In the genomic region with DNA sequence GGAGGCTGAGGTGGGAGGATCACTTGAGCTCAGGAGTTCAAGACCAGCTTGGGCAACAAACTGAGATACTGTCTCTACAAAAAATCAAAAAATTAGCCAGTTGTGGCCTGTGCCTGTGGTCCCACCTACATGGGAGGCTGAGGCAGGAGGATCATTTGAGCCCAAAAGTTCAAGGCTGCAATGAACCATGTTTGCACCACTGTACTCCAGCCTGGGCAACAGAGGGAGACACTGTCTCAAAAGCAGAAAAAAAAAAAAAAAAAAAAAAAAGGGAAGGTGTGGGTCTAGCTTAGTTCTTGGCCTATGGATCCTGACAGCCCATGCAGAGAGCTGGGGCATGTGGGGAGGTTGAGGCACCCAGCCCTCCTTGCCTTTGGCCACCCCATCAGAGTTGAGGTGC, we compare ENCODE assay signal across 22 cellular contexts. TPM values are rescaled to one million over a fixed set of nuclear protein-coding genes. Genes with fewer than 3 reads are reported as not detected.
DNase-seq lines count a peak whose midpoint lies in the region; ATAC-seq, FAIRE-seq and TF ChIP-seq lines count a peak whose summit lies in the region.
"Had no signal": no experiment of that assay in that cellular context is flagged by ENCODE, and none has a peak within 500 bp of the region (broad histone marks: within the 10 kb centered on the region; RNA-seq: fewer than 3 reads in every experiment).

No MANE protein-coding gene starts in this region.

- intact Hi-C loops in heart right ventricle (cut with DNase I) = no loop called here
- intact Hi-C loops in left cardiac atrium (cut with DNase I) = no loop called here
- intact Hi-C loops in HepG2 (cut with micrococcal nuclease; ENCODE audit: unreplicated experiment) = no loop called here
- intact Hi-C loops in right lobe of liver (cut with DNase I) = no loop called here

- peak overlapping the region; percentile 26 for H3K27ac Mint-ChIP-seq in astrocyte (ENCODE audit: unreplicated experiment)
- H3K27ac Mint-ChIP-seq: CD4-positive, CD25-positive, alpha-beta regulatory T cell had no signal

- in situ Hi-C loops in HepG2 (cut with HindIII; ENCODE audit: extremely low pct_ligation_motif_present, low pct_unique_long_range_greater_than_20kb) = no loop called here

- H3K9me3 ChIP-seq in heart right ventricle (no peaks in the 10 kb centered on the region), HepG2 (ENCODE audit: low read length) (no peaks in the 10 kb centered on the region), right lobe of liver (no peaks in the 10 kb centered on the region), astrocyte (ENCODE audit: insufficient read depth, low read depth, low read length) (no peaks in the 10 kb centered on the region)
- H3K9me3 ChIP-seq: HAP-1 had no signal

- H3K27ac ChIP-seq in heart right ventricle (peak overlapping the region in 8 of 10 donors; percentile 84 to 98 (median 90)), HepG2 (ENCODE audit: extremely low read length, insufficient read depth, low read length) (no peak overlapping the region), right lobe of liver (no peak overlapping the region), astrocyte (ENCODE audit: low read depth, low read length) (no peak overlapping the region)
- H3K27ac ChIP-seq: GM23248 had no signal

- TF ChIP-seq POLR2A in HepG2 (IDR thresholded peaks at IDR 0.05; ENCODE audit: insufficient read depth in 1 of 2, low read depth in 2 of 2, low read length in 2 of 2) (no peak), right lobe of liver (IDR thresholded peaks at IDR 0.05) (no peak)

- TF ChIP-seq EP300 in HepG2 (IDR thresholded peaks at IDR 0.05; ENCODE audit: low read depth in 2 of 2, low read length in 2 of 2) (no peak), HepG2 (CRISPR knock-in tag; IDR thresholded peaks at IDR 0.05; ENCODE audit: borderline replicate concordance) (no peak)

- H3K9ac ChIP-seq in HepG2 (ENCODE audit: insufficient read depth, low read depth, low read length) = no peak overlapping the region
- no peak overlapping the region for H3K9ac ChIP-seq in astrocyte (ENCODE audit: low read length)
- H3K9ac ChIP-seq: GM23248 had no signal

- no TSS peak for BruUV-seq in HepG2 (replicated peaks; lab: Mats Ljungman, UMichigan)

- H3K4me1 Mint-ChIP-seq in astrocyte (ENCODE audit: low read depth, unreplicated experiment) = peaks cover 8% of the 10 kb centered on the region
- H3K4me1 Mint-ChIP-seq: CD4-positive, CD25-positive, alpha-beta regulatory T cell; CD8-positive, alpha-beta memory T cell had no signal

- H3K4me2 ChIP-seq in HepG2 (ENCODE audit: low read depth, low read length) (no peak overlapping the region), astrocyte (ENCODE audit: low read length) (no peak overlapping the region)

- H3K36me3 ChIP-seq in heart right ventricle = peaks cover 0 to 13% (median 0%) of the 10 kb centered on the region in 9 donors
- H3K36me3 ChIP-seq in HepG2 (replicated peaks in 1 of 2; ENCODE audit: control insufficient read depth in 1 of 2, insufficient read depth in 2 of 2, low read length in 2 of 2) = no peaks in the 10 kb centered on the region
- no peaks in the 10 kb centered on the region for H3K36me3 ChIP-seq in right lobe of liver
- no peaks in the 10 kb centered on the region for H3K36me3 ChIP-seq in astrocyte (ENCODE audit: insufficient read depth, low read length)
- H3K36me3 ChIP-seq: HAP-1 had no signal

- no peak for TF ChIP-seq RAD21 in HepG2 (CRISPR knock-in tag; IDR thresholded peaks at IDR 0.05)

- H3K4me1 ChIP-seq in heart right ventricle (peaks cover 8 to 86% (median 50%) of the 10 kb centered on the region in 9 donors), HepG2 (ENCODE audit: insufficient read depth, low read length) (peaks cover 12% of the 10 kb centered on the region), right lobe of liver (no peaks in the 10 kb centered on the region), astrocyte (ENCODE audit: insufficient read depth, low read length) (peaks cover 4% of the 10 kb centered on the region)
- H3K4me1 ChIP-seq: HAP-1 had no signal

- H3K79me2 ChIP-seq in HepG2 (ENCODE audit: insufficient read depth, low read length) = no peaks in the 10 kb centered on the region
- H3K79me2 ChIP-seq in astrocyte (ENCODE audit: insufficient read depth, low read length) = no peaks in the 10 kb centered on the region

- peaks cover 14% of the 10 kb centered on the region for H3K27me3 Mint-ChIP-seq in astrocyte (ENCODE audit: low read depth, unreplicated experiment)
- H3K27me3 Mint-ChIP-seq: CD4-positive, CD25-positive, alpha-beta regulatory T cell; CD8-positive, alpha-beta memory T cell had no signal

- ATAC-seq in heart right ventricle (no peak), left cardiac atrium (no peak), HepG2 (no peak), right lobe of liver (no peak), omental fat pad (ENCODE audit: low FRiP score) (no peak), GM21526 (IDR thresholded peaks at IDR 0.05; ENCODE audit: low FRiP score, unreplicated experiment) (no peak)

- no peaks in the 10 kb centered on the region for H4K20me1 ChIP-seq in HepG2 (ENCODE audit: insufficient read depth, low read length)
- H4K20me1 ChIP-seq in astrocyte (ENCODE audit: insufficient read depth, low read length) = no peaks in the 10 kb centered on the region

- no peak overlapping the region for H3K4me3 Mint-ChIP-seq in astrocyte (ENCODE audit: unreplicated experiment)
- H3K4me3 Mint-ChIP-seq: CD4-positive, CD25-positive, alpha-beta regulatory T cell; CD8-positive, alpha-beta memory T cell had no signal

- H3K9me3 Mint-ChIP-seq in astrocyte (ENCODE audit: unreplicated experiment) = no peaks in the 10 kb centered on the region
- H3K9me3 Mint-ChIP-seq: CD4-positive, CD25-positive, alpha-beta regulatory T cell; CD8-positive, alpha-beta memory T cell had no signal

- no peaks in the 10 kb centered on the region for H3K27me3 ChIP-seq in heart right ventricle
- H3K27me3 ChIP-seq in HepG2 (ENCODE audit: control insufficient read depth in 1 of 2, insufficient read depth in 2 of 2, low read length in 2 of 2) = peaks cover 9 to 44% of the 10 kb centered on the region in 2 experiments; a peak in 3 of 5 replicates
- no peaks in the 10 kb centered on the region for H3K27me3 ChIP-seq in right lobe of liver
- H3K27me3 ChIP-seq in astrocyte (ENCODE audit: insufficient read depth, low read length) = no peaks in the 10 kb centered on the region

- CTCF ChIA-PET in HepG2 (lab: Yijun Ruan, JAX; ENCODE audit: low intra/inter-chr PET ratio, low total read pairs) = no interaction called here

- no peaks in the 10 kb centered on the region for H3K36me3 Mint-ChIP-seq in astrocyte (ENCODE audit: low read depth, unreplicated experiment)
- H3K36me3 Mint-ChIP-seq: CD4-positive, CD25-positive, alpha-beta regulatory T cell; CD8-positive, alpha-beta memory T cell had no signal

- H2AFZ ChIP-seq in HepG2 (ENCODE audit: low read length) (no peak overlapping the region), astrocyte (ENCODE audit: low read depth, low read length) (no peak overlapping the region)
- H2AFZ ChIP-seq: GM23248 had no signal

- POLR2A ChIA-PET in HepG2 (lab: Yijun Ruan, JAX) = no interaction called here

- H3K4me3 ChIP-seq in heart right ventricle (no peak overlapping the region), HepG2 (replicated peaks in 1 of 3; ENCODE audit: insufficient read depth in 1 of 3, low read depth in 2 of 3, low read length in 3 of 3) (no peak overlapping the region), right lobe of liver (no peak overlapping the region), astrocyte (ENCODE audit: insufficient read depth, low read depth, low read length) (no peak overlapping the region)
- H3K4me3 ChIP-seq: GM23248, HAP-1 had no signal

- FAIRE-seq in HepG2 (lab: Jason Lieb, UNC) (no peak), astrocyte (lab: Jason Lieb, UNC) (no peak)
- FAIRE-seq: GM12891, GM19239 had no signal

- no peak for TF ChIP-seq CTCF in heart right ventricle (IDR thresholded peaks at IDR 0.05)
- no peak for TF ChIP-seq CTCF in HepG2 (CRISPR knock-in tag; IDR thresholded peaks at IDR 0.05)
- TF ChIP-seq CTCF in right lobe of liver (IDR thresholded peaks at IDR 0.05) = no peak
- TF ChIP-seq CTCF in astrocyte (IDR thresholded peaks at IDR 0.05; ENCODE audit: insufficient read depth, low read depth, low read length) = no peak
- TF ChIP-seq CTCF in omental fat pad (IDR thresholded peaks at IDR 0.05) = no peak

- DNase-seq in heart right ventricle (no peak), left cardiac atrium (no peak), HepG2 (ENCODE audit: low spot score) (no peak), right lobe of liver (no peak), astrocyte (ENCODE audit: low read depth) (no peak), NCI-H187 treated with DMSO at 0.1 percent for 48 hours (lab: John Stamatoyannopoulos, UW) (no peak), omental fat pad (ENCODE audit: low spot score) (no peak)
- DNase-seq: 8988T; C1 segment of cervical spinal cord; CD4-positive, CD25-positive, alpha-beta regulatory T cell; CD8-positive, alpha-beta memory T cell; COR-L47; DMS53; DND-41; EL; GM23248 had no signal

RNA-seq across cellular contexts. Expression of a gene that starts 10.9 kb away (rescaled TPM):
- 100 to 1,000 TPM in 5 of 10 donors, 10 to 100 TPM in 5; 76.1 to 140 (median 102) TPM for total RNA-seq in heart right ventricle
- 100 to 1,000 TPM in 1 of 2 donors, 10 to 100 TPM in 1; 42.6 to 129 TPM for polyA plus RNA-seq in heart right ventricle
- total RNA-seq in left cardiac atrium = 100 to 1,000 TPM in 1 of 2 donors, 10 to 100 TPM in 1; 82.7 to 108 TPM
- 0.66 and 1.2 TPM in 2 replicates for total RNA-seq in HepG2 (2016; rRNA removed; fragmentation: Illumina TruSeq; extraction: Trizol)
- total RNA-seq in HepG2 (2016; cell fraction: cytosol; rRNA removed; fragmentation: Illumina TruSeq; extraction: Trizol; ENCODE audit: low read depth) = 1.1 TPM in 2 replicates
- 0.85 and 1.0 TPM in 2 replicates for total RNA-seq in HepG2 (2016; cell fraction: insoluble cytoplasmic fraction; rRNA removed; fragmentation: Illumina TruSeq; extraction: Trizol)
- total RNA-seq in HepG2 (2016; cell fraction: membrane; rRNA removed; fragmentation: Illumina TruSeq; extraction: Trizol) = 1.7 TPM in 2 replicates
- 0.28 and 1.4 TPM in 2 replicates for total RNA-seq in HepG2 (2016; cell fraction: nucleus; rRNA removed; fragmentation: Illumina TruSeq; extraction: Trizol)
- 0.33 and 0.67 TPM in 2 replicates for polyA plus RNA-seq in HepG2 (2011; rRNA removed)
- 0.47 and 1.0 TPM in 2 replicates for polyA plus RNA-seq in HepG2 (2011; cell fraction: cytosol; rRNA removed)
- polyA plus RNA-seq in HepG2 (2011; cell fraction: nucleus; rRNA removed) = 0.66 and 0.87 TPM in 2 replicates
- 0.69 and 0.78 TPM in 2 replicates for polyA plus RNA-seq in HepG2 (2012)
- polyA plus RNA-seq in HepG2 (2016; cell fraction: cytosol; fragmentation: Illumina TruSeq; extraction: Trizol; ENCODE audit: low read depth) = 1.2 and 1.6 TPM in 2 replicates
- 0.74 and 0.82 TPM in 2 replicates for polyA plus RNA-seq in HepG2 (2016; cell fraction: insoluble cytoplasmic fraction; fragmentation: Illumina TruSeq; extraction: Trizol; ENCODE audit: low read depth)
- polyA plus RNA-seq in HepG2 (2016; cell fraction: membrane; fragmentation: Illumina TruSeq; extraction: Trizol; ENCODE audit: low read depth) = 1.7 TPM in 2 replicates
- 0.56 and 0.57 TPM in 2 replicates for polyA plus RNA-seq in HepG2 (2016; cell fraction: nucleus; fragmentation: Illumina TruSeq; extraction: Trizol; ENCODE audit: insufficient read depth, low read depth)
- 0.16 and 1.9 TPM in 2 replicates for polyA minus RNA-seq in HepG2 (2011; rRNA and poly(A)+ RNA removed; ENCODE audit: low replicate concordance)
- 0.70 and 0.79 TPM in 2 replicates for polyA minus RNA-seq in HepG2 (2011; cell fraction: cytosol; rRNA and poly(A)+ RNA removed)
- 0.52 and 1.1 TPM in 2 replicates for polyA minus RNA-seq in HepG2 (2011; cell fraction: nucleus; rRNA and poly(A)+ RNA removed)
- total RNA-seq in right lobe of liver = under 1 TPM in 5 of 6 experiments, not detected in 1; 0.11 to 0.43 (median 0.22) TPM
- 0.20 and 0.65 TPM in 2 replicates for total RNA-seq in astrocyte
- 10 to 100 TPM in 1 of 4 donors, 1 to 10 TPM in 3; 3.8 to 14.0 (median 6.5) TPM for total RNA-seq in omental fat pad
- total RNA-seq: A673; CD4-positive, CD25-positive, alpha-beta regulatory T cell; CD8-positive, alpha-beta memory T cell; HT-29 had no signal
- polyA plus RNA-seq: CD4-positive, CD25-positive, alpha-beta regulatory T cell; CD8-positive, alpha-beta memory T cell had no signal

RNA-seq across cellular contexts. Expression of a gene that starts 24.1 kb away (rescaled TPM):
- total RNA-seq in heart right ventricle (10 to 100 TPM; 21.0 to 53.1 (median 32.3) TPM), left cardiac atrium (10 to 100 TPM; 50.4 to 60.5 TPM), HepG2 (2016; rRNA removed; fragmentation: Illumina TruSeq; extraction: Trizol) (0.14 and 0.18 TPM in 2 replicates), right lobe of liver (1 to 10 TPM in 4 of 6 experiments, under 1 TPM in 2; 0.92 to 2.4 (median 1.6) TPM), astrocyte (0.73 and 1.1 TPM in 2 replicates), omental fat pad (1 to 10 TPM; 1.9 to 9.9 (median 5.5) TPM)
- polyA plus RNA-seq in heart right ventricle (10 to 100 TPM in 1 of 2 donors, 1 to 10 TPM in 1; 7.0 to 27.3 TPM), HepG2 (2011; rRNA removed) (0.51 and 0.62 TPM in 2 replicates)
- not detected in 2 replicates for total RNA-seq in HepG2 (2016; cell fraction: cytosol; rRNA removed; fragmentation: Illumina TruSeq; extraction: Trizol; ENCODE audit: low read depth)
- total RNA-seq in HepG2 (2016; cell fraction: insoluble cytoplasmic fraction; rRNA removed; fragmentation: Illumina TruSeq; extraction: Trizol) = 0.15 and 0.26 TPM in 2 replicates
- 0.15 TPM in 1 of 2 replicates, not detected in the other for total RNA-seq in HepG2 (2016; cell fraction: membrane; rRNA removed; fragmentation: Illumina TruSeq; extraction: Trizol)
- total RNA-seq in HepG2 (2016; cell fraction: nucleus; rRNA removed; fragmentation: Illumina TruSeq; extraction: Trizol) = 0.50 and 0.68 TPM in 2 replicates
- polyA plus RNA-seq in HepG2 (2011; cell fraction: cytosol; rRNA removed) = 0.37 and 0.43 TPM in 2 replicates
- polyA plus RNA-seq in HepG2 (2011; cell fraction: nucleus; rRNA removed) = 0.63 and 0.69 TPM in 2 replicates
- polyA plus RNA-seq in HepG2 (2012) = 0.25 and 0.30 TPM in 2 replicates
- 0.03 and 0.11 TPM in 2 replicates for polyA plus RNA-seq in HepG2 (2016; cell fraction: cytosol; fragmentation: Illumina TruSeq; extraction: Trizol; ENCODE audit: low read depth)
- polyA plus RNA-seq in HepG2 (2016; cell fraction: insoluble cytoplasmic fraction; fragmentation: Illumina TruSeq; extraction: Trizol; ENCODE audit: low read depth) = 0.12 and 0.21 TPM in 2 replicates
- 0.07 and 0.10 TPM in 2 replicates for polyA plus RNA-seq in HepG2 (2016; cell fraction: membrane; fragmentation: Illumina TruSeq; extraction: Trizol; ENCODE audit: low read depth)
- polyA plus RNA-seq in HepG2 (2016; cell fraction: nucleus; fragmentation: Illumina TruSeq; extraction: Trizol; ENCODE audit: insufficient read depth, low read depth) = 0.11 and 0.22 TPM in 2 replicates
- polyA minus RNA-seq in HepG2 (2011; rRNA and poly(A)+ RNA removed; ENCODE audit: low replicate concordance) = 0.62 and 23.9 TPM in 2 replicates
- polyA minus RNA-seq in HepG2 (2011; cell fraction: cytosol; rRNA and poly(A)+ RNA removed) = 0.26 and 0.49 TPM in 2 replicates
- 0.12 and 0.13 TPM in 2 replicates for polyA minus RNA-seq in HepG2 (2011; cell fraction: nucleus; rRNA and poly(A)+ RNA removed)

Comparison
In these comparisons a context has a peak if more than half of its experiments do, and no peak if none do; other contexts are left out.
1. H3K27ac ChIP-seq: peak in heart right ventricle (8 of 10); none in HepG2 (single experiment), right lobe of liver (0 of 3) and astrocyte (single experiment).
2. RNA of a gene that starts 10.9 kb away (total RNA-seq): 82.7 to 108 TPM in left cardiac atrium and 76.1 to 140 TPM in heart right ventricle; 3.8 to 14.0 TPM in omental fat pad, 0.28 to 1.7 TPM in HepG2, 0.11 to 0.43 TPM in right lobe of liver and 0.20 to 0.65 TPM in astrocyte; every median in the first group is over 4 times any median in the second.